ENCODE assay signal across 20 cellular contexts in genomic region chrX:150449313-150449712, GRCh38.
A peak's percentile ranks its signal among the peaks of the same experiment; 100 is the strongest.
DNase-seq lines count a peak whose midpoint lies in the region; ATAC-seq, FAIRE-seq and TF ChIP-seq lines count a peak whose summit lies in the region.
"Had no signal": no experiment of that assay in that cellular context is flagged by ENCODE, and none has a peak within 500 bp of the region (broad histone marks: within the 10 kb centered on the region; RNA-seq: fewer than 3 reads in every experiment).

No MANE protein-coding gene starts in this region.

- H3K27ac ChIP-seq in A673 (ENCODE audit: low read depth, low read length, poor library complexity, severe bottlenecking) (no peak overlapping the region), MM.1S (ENCODE audit: low read length) (no peak overlapping the region), K562 (ENCODE audit: extremely low read depth, low read depth, low read length) (no peak overlapping the region)
- H3K27ac ChIP-seq: gastrocnemius medialis, ovary, suprapubic skin had no signal

- H3K36me3 ChIP-seq in A673 (ENCODE audit: insufficient read depth, low read length, poor library complexity, severe bottlenecking): no peaks in the 10 kb centered on the region
- H3K36me3 ChIP-seq in MM.1S (replicated peaks; ENCODE audit: insufficient read depth, low read length): no peaks in the 10 kb centered on the region
- H3K36me3 ChIP-seq in K562 (ENCODE audit: control insufficient read depth, insufficient read depth, low read length): no peaks in the 10 kb centered on the region
- H3K36me3 ChIP-seq in HAP-1 (replicated peaks): no peaks in the 10 kb centered on the region
- H3K36me3 ChIP-seq: gastrocnemius medialis, ovary, suprapubic skin had no signal

- H3K27me3 ChIP-seq in A673 (replicated peaks; ENCODE audit: insufficient read depth, low read depth, low read length, poor library complexity): no peaks in the 10 kb centered on the region
- H3K27me3 ChIP-seq in MM.1S (replicated peaks; ENCODE audit: insufficient read depth, low read length): no peaks in the 10 kb centered on the region
- H3K27me3 ChIP-seq in K562 (ENCODE audit: control insufficient read depth in 2 of 2, insufficient read depth in 2 of 2, low read length in 2 of 2): no peaks in the 10 kb centered on the region
- no peaks in the 10 kb centered on the region for H3K27me3 ChIP-seq in HAP-1 (ENCODE audit: low read depth)
- H3K27me3 ChIP-seq: gastrocnemius medialis, ovary, suprapubic skin had no signal

- TF ChIP-seq RAD21 in K562 (CRISPR knock-in tag; conservative IDR thresholded peaks at IDR 0.05 in 1 of 2, IDR thresholded peaks at IDR 0.05 in 1 of 2): peak; percentile 31 to 68; a peak in 3 of 4 replicates

- peaks cover 33% of the 10 kb centered on the region for H3K4me1 ChIP-seq in A673 (ENCODE audit: insufficient read depth, low read length, poor library complexity, severe bottlenecking)
- no peaks in the 10 kb centered on the region for H3K4me1 ChIP-seq in MM.1S (ENCODE audit: low read length)
- H3K4me1 ChIP-seq in K562 (replicated peaks in 1 of 2; ENCODE audit: control insufficient read depth in 2 of 2, insufficient read depth in 2 of 2, low read length in 2 of 2): no peaks in the 10 kb centered on the region
- no peaks in the 10 kb centered on the region for H3K4me1 ChIP-seq in HAP-1
- H3K4me1 ChIP-seq: gastrocnemius medialis, suprapubic skin had no signal

- no peak for TF ChIP-seq POLR2A in K562 (conservative IDR thresholded peaks at IDR 0.05)

- H3K9me2 ChIP-seq in MM.1S (replicated peaks; ENCODE audit: insufficient read depth, low read length): no peaks in the 10 kb centered on the region

- no peak overlapping the region for H3K4me2 ChIP-seq in MM.1S (ENCODE audit: low read depth, low read length)
- no peak overlapping the region for H3K4me2 ChIP-seq in K562 (ENCODE audit: insufficient read depth, low read length)

- TF ChIP-seq EP300 in K562 (IDR thresholded peaks at IDR 0.05; ENCODE audit: low read length): no peak

- no peaks in the 10 kb centered on the region for H3F3A ChIP-seq in MM.1S (ENCODE audit: insufficient read depth, low read length)

- CTCF ChIA-PET in A673 (lab: Charles Lee): no interaction called here
- CTCF ChIA-PET in K562 (lab: Yijun Ruan, JAX; ENCODE audit: low intra/inter-chr PET ratio): no interaction called here

- peak; percentile 37 for FAIRE-seq in K562 (lab: Jason Lieb, UNC)
- FAIRE-seq: G401.6, H54 had no signal

- POLR2A ChIA-PET in A673 (lab: Charles Lee; ENCODE audit: low non-redundant PET) (no interaction called here), K562 (lab: Yijun Ruan, JAX) (interaction anchor here (0.6 to 0.7 kb wide), 2 partner anchors 9 to 647 kb away, joined by 3 read pairs; no protein-coding TSS in a partner anchor)

- H2AFZ ChIP-seq in MM.1S (ENCODE audit: low read length) (no peak overlapping the region), K562 (ENCODE audit: low read depth, low read length) (no peak overlapping the region)

- ATAC-seq in K562 (peak; percentile 75), GM19023 (IDR thresholded peaks at IDR 0.05; ENCODE audit: unreplicated experiment) (no peak)
- ATAC-seq: gastrocnemius medialis had no signal

- in situ Hi-C loops in K562 (cut with MboI): no loop called here
- in situ Hi-C loops in HAP-1 (cut with MboI; ENCODE audit: low sequenced_read_pairs): no loop called here

- intact Hi-C loops in A673 (cut with micrococcal nuclease; ENCODE audit: unreplicated experiment): loop anchor here (5.0 kb wide), 1 partner anchor 82 kb away; no protein-coding TSS in a partner anchor
- intact Hi-C loops in K562 (cut with micrococcal nuclease): loop anchor here (10.0 kb wide), 2 partner anchors 135 to 235 kb away; no protein-coding TSS in a partner anchor

- DNase-seq in A673 (ENCODE audit: low spot score) (no peak), MM.1S (no peak), K562 (ENCODE audit: extremely low read depth in 1 of 4, low spot score in 3 of 4) (peak in 2 of 4 experiments; percentile 14 to 20), NK-92 (lab: John Stamatoyannopoulos, UW; ENCODE audit: unreplicated experiment) (no peak), HAP-1 (ENCODE audit: low spot score in 2 of 2) (no peak), glomerular visceral epithelial cell (ENCODE audit: extremely low spot score) (no peak)
- DNase-seq: activated CD4-positive, CD25-positive, alpha-beta regulatory T cell; activated gamma-delta T cell; COR-L47; cortex of kidney; gastrocnemius medialis; NCI-H2081; NCI-H69; ovary; stimulated activated CD4-positive, alpha-beta T cell treated with anti-CD3 and anti-CD28 coated beads, Interleukin-2, amount 100 ng/mL, for 48 hours had no signal

- H3K4me3 ChIP-seq in A673 (ENCODE audit: low read depth, low read length, poor library complexity, severe bottlenecking) (no peak overlapping the region), MM.1S (ENCODE audit: low read length) (no peak overlapping the region), K562 (no peak overlapping the region), HAP-1 (no peak overlapping the region)
- H3K4me3 ChIP-seq: gastrocnemius medialis, ovary, suprapubic skin had no signal

- H3K9me3 ChIP-seq in A673 (ENCODE audit: low read depth, low read length, poor library complexity, severe bottlenecking) (no peaks in the 10 kb centered on the region), MM.1S (replicated peaks; ENCODE audit: insufficient read depth, low read length) (no peaks in the 10 kb centered on the region), K562 (replicated peaks; ENCODE audit: control insufficient read depth, insufficient read depth, low read depth, low read length) (no peaks in the 10 kb centered on the region), HAP-1 (no peaks in the 10 kb centered on the region)
- H3K9me3 ChIP-seq: gastrocnemius medialis, ovary, suprapubic skin had no signal

- no peak overlapping the region for H3K9ac ChIP-seq in MM.1S (ENCODE audit: low read length)
- no peak overlapping the region for H3K9ac ChIP-seq in K562 (ENCODE audit: insufficient read depth in 1 of 2, low read depth in 2 of 2, low read length in 2 of 2)

- BruUV-seq in A673 (replicated peaks; lab: Mats Ljungman, UMichigan) (no TSS peak), K562 (replicated peaks; lab: Mats Ljungman, UMichigan) (no TSS peak)

- H4K20me1 ChIP-seq in MM.1S (ENCODE audit: insufficient read depth, low read length) (no peaks in the 10 kb centered on the region), K562 (replicated peaks; ENCODE audit: control insufficient read depth, insufficient read depth, low read length) (no peaks in the 10 kb centered on the region)

- WGBS in K562 (ENCODE audit: insufficient coverage, low coverage, missing lambda C conversion rate): 0% methylated on average over 3 of the region's 5 CpGs

- H3K9me1 ChIP-seq in K562 (ENCODE audit: control insufficient read depth, insufficient read depth, low read length): no peaks in the 10 kb centered on the region

- TF ChIP-seq CTCF in A673 (conservative IDR thresholded peaks at IDR 0.05; ENCODE audit: low read depth, low read length): peak; percentile 37
- peak; percentile 27; the same call in 1 of the 3 replicates for TF ChIP-seq CTCF in GM12872 (IDR thresholded peaks at IDR 0.05; ENCODE audit: insufficient read depth, low read depth, low read length)
- TF ChIP-seq CTCF in MM.1S (IDR thresholded peaks at IDR 0.05; ENCODE audit: low read length): peak; percentile 28
- TF ChIP-seq CTCF in K562 (IDR thresholded peaks at IDR 0.05 in 2 of 3, conservative IDR thresholded peaks at IDR 0.05 in 1 of 3; ENCODE audit: insufficient read depth in 2 of 3, low read depth in 1 of 3, low read length in 3 of 3): peak; percentile 49 to 58 (median 50); a peak in 4 of 6 replicates

- H3K79me2 ChIP-seq in MM.1S (ENCODE audit: low read length): no peaks in the 10 kb centered on the region
- H3K79me2 ChIP-seq in K562 (ENCODE audit: control insufficient read depth, insufficient read depth, low read length): no peaks in the 10 kb centered on the region

TF ChIP-seq in K562, 482 proteins besides CTCF, POLR2A, EP300 and RAD21:
- TF ChIP-seq SMC3 (conservative IDR thresholded peaks at IDR 0.05; ENCODE audit: insufficient read depth, low read depth, low read length) (0 out of 2 replicates have a peak, but pooled peaks have one; percentile 13), ELF1 (tag; IDR thresholded peaks at IDR 0.05) (no peak)
